ENCODE assay signal across 9 cellular contexts in genomic region chr2:127197475-127198385, GRCh38. TPM values are rescaled to one million over a fixed set of nuclear protein-coding genes. Genes with fewer than 3 reads are reported as not detected.
DNase-seq lines count a peak whose midpoint lies in the region; ATAC-seq and TF ChIP-seq lines count a peak whose summit lies in the region.
"Had no signal": no experiment of that assay in that cellular context is flagged by ENCODE, and none has a peak within 500 bp of the region (broad histone marks: within the 10 kb centered on the region; RNA-seq: fewer than 3 reads in every experiment).

No MANE protein-coding gene starts in this region.

- no peak overlapping the region for H3K14ac ChIP-seq in H9 (ENCODE audit: insufficient read depth, low read length)

- H3K27ac Mint-ChIP-seq in H9: peak overlapping the region in 1 of 3 experiments; percentile 14; a peak in 2 of 7 replicates
- H3K27ac Mint-ChIP-seq in T-cell: no peak overlapping the region

- peaks cover 1% of the 10 kb centered on the region; the same call in 1 of the 2 replicates for H3K27me3 Mint-ChIP-seq in H9 (ENCODE audit: low read depth)
- H3K27me3 Mint-ChIP-seq in T-cell: peaks cover 0 to 2% of the 10 kb centered on the region in 2 donors

- no peak overlapping the region for H3K4ac ChIP-seq in H9 (ENCODE audit: low read depth, low read length)

- H3K9me3 ChIP-seq in H9 (ENCODE audit: control insufficient read depth, low read depth, low read length): no peaks in the 10 kb centered on the region
- H3K9me3 ChIP-seq: vagina had no signal

- H2BK20ac ChIP-seq in H9 (ENCODE audit: low read depth, low read length, poor library complexity, severe bottlenecking): no peak overlapping the region

- no peak overlapping the region for H2BK5ac ChIP-seq in H9 (ENCODE audit: insufficient read length, low read length)

- H3T11ph ChIP-seq in H9 (ENCODE audit: low read length): no peak overlapping the region

- no peaks in the 10 kb centered on the region; the same call in 1 of the 2 replicates for H3K4me1 ChIP-seq in H9 (ENCODE audit: insufficient read depth, low read length)

- no peak overlapping the region for H3K23ac ChIP-seq in H9 (ENCODE audit: insufficient read length, low read depth, low read length)

- no peaks in the 10 kb centered on the region for H3K23me2 ChIP-seq in H9 (ENCODE audit: insufficient read length, low read depth, low read length, poor library complexity, severe bottlenecking)

- CTCF ChIA-PET in T-cell (lab: Charles Lee): interaction anchor here (1.2 to 1.5 kb wide), 3 partner anchors 281 to 285 kb away, joined by 3 to 27 read pairs (median 6); no protein-coding TSS in a partner anchor

- WGBS in H9 (ENCODE audit: extremely low coverage, insufficient read length, low lambda C conversion rate): no CpG with 5 or more reads among the region's 19 CpGs

- H3K4me1 Mint-ChIP-seq in H9 (peaks cover 26 to 33% of the 10 kb centered on the region in 2 experiments), T-cell (peaks cover 0 to 4% (median 2%) of the 10 kb centered on the region in 3 donors)

- peaks cover 3 to 7% of the 10 kb centered on the region in 2 experiments; a peak in 2 of 5 replicates for H3K9me3 Mint-ChIP-seq in H9
- no peaks in the 10 kb centered on the region for H3K9me3 Mint-ChIP-seq in T-cell

- no peaks in the 10 kb centered on the region; the same call in 1 of the 2 replicates for H3K27me3 ChIP-seq in H9 (ENCODE audit: insufficient read depth, low read length)
- H3K27me3 ChIP-seq: vagina had no signal

- no peak overlapping the region for H3K27ac ChIP-seq in H9 (ENCODE audit: insufficient read length, low read depth, low read length)
- H3K27ac ChIP-seq: vagina had no signal

- peak overlapping the region; percentile 31 for H3K4me2 ChIP-seq in H9 (ENCODE audit: insufficient read depth, insufficient read length, low read length)

- peak; percentile 80 to 93 (median 86) for ATAC-seq in T-cell (replicated peaks in 1 of 4)

- H3K56ac ChIP-seq in H9 (ENCODE audit: insufficient read length, low read depth, low read length): no peak overlapping the region

- peaks cover 0 to 20% (median 5%) of the 10 kb centered on the region in 3 experiments; a peak in 5 of 7 replicates for H3K36me3 Mint-ChIP-seq in H9 (ENCODE audit: insufficient read depth in 1 of 3, low read depth in 3 of 3)
- no peaks in the 10 kb centered on the region for H3K36me3 Mint-ChIP-seq in T-cell

- H2BK12ac ChIP-seq in H9 (ENCODE audit: insufficient read length, low read depth, low read length): no peak overlapping the region

- H3K4me3 Mint-ChIP-seq in H9 (peak overlapping the region; percentile 7 to 38; a peak in 3 of 5 replicates), T-cell (peak overlapping the region; percentile 55 to 69 (median 61))

- H4K8ac ChIP-seq in H9 (replicated peaks; ENCODE audit: insufficient read length, low read depth, low read length): no peak overlapping the region

- H2AK5ac ChIP-seq in H9 (ENCODE audit: insufficient read length, low read length): no peak overlapping the region

- POLR2A ChIA-PET in T-cell (lab: Charles Lee): no interaction called here

- H3K79me2 ChIP-seq in H9 (ENCODE audit: insufficient read depth, low read length): no peaks in the 10 kb centered on the region

- DNase-seq in DMS153 (lab: John Stamatoyannopoulos, UW) (peak; percentile 47), H9 (peak; percentile 81), NCI-H1105 treated with DMSO at 0.1 percent for 48 hours (lab: John Stamatoyannopoulos, UW) (peak; percentile 62), T-cell (peak in 28 of 34 experiments; percentile 10 to 63 (median 38)), amniotic epithelial cell (ENCODE audit: low read depth) (peak; percentile 52), kidney glomerular epithelial cell (lab: John Stamatoyannopoulos, UW) (peak; percentile 57), germinal center (ENCODE audit: low spot score) (no peak)
- peak in 2 of 3 donors; percentile 8 to 32 for DNase-seq in stimulated activated CD4-positive, alpha-beta T cell treated with anti-CD3 and anti-CD28 coated beads, TNF-alpha, amount 100 ng/mL, for 1 hour (ENCODE audit: low read depth in 3 of 3, low spot score in 1 of 3)

- H4K20me1 ChIP-seq in H9 (ENCODE audit: control insufficient read depth, insufficient read depth, insufficient read length): no peaks in the 10 kb centered on the region

- H2AFZ ChIP-seq in H9 (ENCODE audit: low read length): no peak overlapping the region

- no peak overlapping the region for H4K91ac ChIP-seq in H9 (ENCODE audit: insufficient read length, low read depth, low read length)

- H3K9ac ChIP-seq in H9 (ENCODE audit: extremely low read depth, insufficient read length, low read length): no peak overlapping the region

- peak; percentile 73 for TF ChIP-seq CTCF in H9 (conservative IDR thresholded peaks at IDR 0.05)

- no peak overlapping the region for H3K18ac ChIP-seq in H9 (ENCODE audit: insufficient read length, low read depth, low read length)

- no peak overlapping the region for H2BK15ac ChIP-seq in H9 (ENCODE audit: low read depth, low read length)

- no peak overlapping the region for H2BK120ac ChIP-seq in H9 (ENCODE audit: low read depth, low read length, poor library complexity, severe bottlenecking)

- H3K79me1 ChIP-seq in H9 (ENCODE audit: insufficient read depth, low read depth, low read length, poor library complexity, severe bottlenecking): no peaks in the 10 kb centered on the region

- H4K5ac ChIP-seq in H9 (ENCODE audit: insufficient read length, low read depth, low read length): no peak overlapping the region

RNA-seq across cellular contexts. Expression of gene CYP27C1, which starts 22.4 kb away (rescaled TPM):
- total RNA-seq in H9 (2021) (2.3 TPM in 2 replicates), T-cell (under 1 TPM in 1 of 5 donors, not detected in 4; 0.16 TPM)
